ENCODE assay signal across 1 cellular context in the genomic region with DNA sequence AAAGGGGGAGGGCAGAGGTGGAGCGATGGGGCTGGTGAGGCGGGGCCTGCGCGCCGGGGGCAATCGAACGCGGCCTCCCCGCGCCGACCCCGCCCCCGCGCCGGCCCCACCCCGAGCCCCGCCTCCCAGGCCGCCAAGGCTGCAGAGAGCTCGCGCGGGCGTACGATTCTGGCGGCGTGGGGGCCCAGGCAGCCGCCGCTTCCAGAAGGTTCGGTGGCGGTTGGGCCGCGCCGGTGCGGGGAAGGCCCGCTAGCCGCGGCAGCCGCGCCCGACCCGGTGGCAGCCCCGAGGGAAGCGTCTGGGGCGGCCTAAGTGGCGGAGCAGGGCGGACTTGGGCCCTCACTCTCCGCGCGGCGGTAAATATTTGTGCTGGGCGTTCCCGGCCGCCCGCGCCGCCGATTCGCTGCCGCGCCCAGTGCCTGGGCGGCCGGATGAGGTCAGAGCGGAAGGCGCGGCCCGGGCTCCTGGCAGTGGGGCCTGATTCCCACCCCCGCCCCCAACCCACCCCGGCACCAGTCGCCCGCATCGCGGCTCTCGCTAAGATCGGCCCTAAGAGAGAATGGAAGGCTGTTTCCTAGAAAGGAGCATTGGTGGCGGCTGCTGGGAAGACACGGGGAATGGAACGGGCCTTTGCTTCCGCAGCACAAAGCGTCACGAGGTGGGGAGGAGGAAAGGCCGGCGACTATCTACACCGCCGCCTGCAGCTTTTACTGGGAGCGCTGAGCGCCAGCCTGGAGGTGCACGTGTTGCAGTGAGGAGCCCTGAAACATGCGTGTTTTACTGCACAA.
A peak's percentile ranks its signal among the peaks of the same experiment; 100 is the strongest.
TF ChIP-seq lines count a peak whose summit lies in the region.

A gene with protein sequence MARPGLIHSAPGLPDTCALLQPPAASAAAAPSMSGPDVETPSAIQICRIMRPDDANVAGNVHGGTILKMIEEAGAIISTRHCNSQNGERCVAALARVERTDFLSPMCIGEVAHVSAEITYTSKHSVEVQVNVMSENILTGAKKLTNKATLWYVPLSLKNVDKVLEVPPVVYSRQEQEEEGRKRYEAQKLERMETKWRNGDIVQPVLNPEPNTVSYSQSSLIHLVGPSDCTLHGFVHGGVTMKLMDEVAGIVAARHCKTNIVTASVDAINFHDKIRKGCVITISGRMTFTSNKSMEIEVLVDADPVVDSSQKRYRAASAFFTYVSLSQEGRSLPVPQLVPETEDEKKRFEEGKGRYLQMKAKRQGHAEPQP (minus strand): TSS at position 368 of the 788 bp plus-strand sequence. CDS start 368 bp downstream, outside the sequence.

TF ChIP-seq in HepG2, 621 proteins besides CTCF, POLR2A, EP300 and RAD21 (continued from another document and continues in another):
- TF ChIP-seq, protein P1, sequence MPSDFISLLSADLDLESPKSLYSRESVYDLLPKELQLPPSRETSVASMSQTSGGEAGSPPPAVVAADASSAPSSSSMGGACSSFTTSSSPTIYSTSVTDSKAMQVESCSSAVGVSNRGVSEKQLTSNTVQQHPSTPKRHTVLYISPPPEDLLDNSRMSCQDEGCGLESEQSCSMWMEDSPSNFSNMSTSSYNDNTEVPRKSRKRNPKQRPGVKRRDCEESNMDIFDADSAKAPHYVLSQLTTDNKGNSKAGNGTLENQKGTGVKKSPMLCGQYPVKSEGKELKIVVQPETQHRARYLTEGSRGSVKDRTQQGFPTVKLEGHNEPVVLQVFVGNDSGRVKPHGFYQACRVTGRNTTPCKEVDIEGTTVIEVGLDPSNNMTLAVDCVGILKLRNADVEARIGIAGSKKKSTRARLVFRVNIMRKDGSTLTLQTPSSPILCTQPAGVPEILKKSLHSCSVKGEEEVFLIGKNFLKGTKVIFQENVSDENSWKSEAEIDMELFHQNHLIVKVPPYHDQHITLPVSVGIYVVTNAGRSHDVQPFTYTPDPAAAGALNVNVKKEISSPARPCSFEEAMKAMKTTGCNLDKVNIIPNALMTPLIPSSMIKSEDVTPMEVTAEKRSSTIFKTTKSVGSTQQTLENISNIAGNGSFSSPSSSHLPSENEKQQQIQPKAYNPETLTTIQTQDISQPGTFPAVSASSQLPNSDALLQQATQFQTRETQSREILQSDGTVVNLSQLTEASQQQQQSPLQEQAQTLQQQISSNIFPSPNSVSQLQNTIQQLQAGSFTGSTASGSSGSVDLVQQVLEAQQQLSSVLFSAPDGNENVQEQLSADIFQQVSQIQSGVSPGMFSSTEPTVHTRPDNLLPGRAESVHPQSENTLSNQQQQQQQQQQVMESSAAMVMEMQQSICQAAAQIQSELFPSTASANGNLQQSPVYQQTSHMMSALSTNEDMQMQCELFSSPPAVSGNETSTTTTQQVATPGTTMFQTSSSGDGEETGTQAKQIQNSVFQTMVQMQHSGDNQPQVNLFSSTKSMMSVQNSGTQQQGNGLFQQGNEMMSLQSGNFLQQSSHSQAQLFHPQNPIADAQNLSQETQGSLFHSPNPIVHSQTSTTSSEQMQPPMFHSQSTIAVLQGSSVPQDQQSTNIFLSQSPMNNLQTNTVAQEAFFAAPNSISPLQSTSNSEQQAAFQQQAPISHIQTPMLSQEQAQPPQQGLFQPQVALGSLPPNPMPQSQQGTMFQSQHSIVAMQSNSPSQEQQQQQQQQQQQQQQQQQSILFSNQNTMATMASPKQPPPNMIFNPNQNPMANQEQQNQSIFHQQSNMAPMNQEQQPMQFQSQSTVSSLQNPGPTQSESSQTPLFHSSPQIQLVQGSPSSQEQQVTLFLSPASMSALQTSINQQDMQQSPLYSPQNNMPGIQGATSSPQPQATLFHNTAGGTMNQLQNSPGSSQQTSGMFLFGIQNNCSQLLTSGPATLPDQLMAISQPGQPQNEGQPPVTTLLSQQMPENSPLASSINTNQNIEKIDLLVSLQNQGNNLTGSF (CRISPR knock-in tag; IDR thresholded peaks at IDR 0.05): no peak
- TF ChIP-seq ZNF629 (CRISPR knock-in tag; conservative IDR thresholded peaks at IDR 0.05): 0 out of 2 replicates have a peak, but pooled peaks have one; percentile 8
- no peak for TF ChIP-seq ZNF660 (CRISPR knock-in tag; IDR thresholded peaks at IDR 0.05; ENCODE audit: borderline replicate concordance, low read depth)
- TF ChIP-seq, protein P2, sequence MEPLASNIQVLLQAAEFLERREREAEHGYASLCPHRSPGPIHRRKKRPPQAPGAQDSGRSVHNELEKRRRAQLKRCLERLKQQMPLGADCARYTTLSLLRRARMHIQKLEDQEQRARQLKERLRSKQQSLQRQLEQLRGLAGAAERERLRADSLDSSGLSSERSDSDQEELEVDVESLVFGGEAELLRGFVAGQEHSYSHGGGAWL (CRISPR knock-in tag; IDR thresholded peaks at IDR 0.05): peak; percentile 27
- no peak; the same call in 1 of the 2 replicates for TF ChIP-seq ZNF546 (CRISPR knock-in tag; conservative IDR thresholded peaks at IDR 0.05)
- no peak for TF ChIP-seq ZNF260 (CRISPR knock-in tag; IDR thresholded peaks at IDR 0.05; ENCODE audit: borderline replicate concordance, low read depth)
- peak; percentile 37; the same call in 1 of the 2 replicates for TF ChIP-seq FOXA3 (CRISPR knock-in tag; IDR thresholded peaks at IDR 0.05)
- TF ChIP-seq, protein P3, sequence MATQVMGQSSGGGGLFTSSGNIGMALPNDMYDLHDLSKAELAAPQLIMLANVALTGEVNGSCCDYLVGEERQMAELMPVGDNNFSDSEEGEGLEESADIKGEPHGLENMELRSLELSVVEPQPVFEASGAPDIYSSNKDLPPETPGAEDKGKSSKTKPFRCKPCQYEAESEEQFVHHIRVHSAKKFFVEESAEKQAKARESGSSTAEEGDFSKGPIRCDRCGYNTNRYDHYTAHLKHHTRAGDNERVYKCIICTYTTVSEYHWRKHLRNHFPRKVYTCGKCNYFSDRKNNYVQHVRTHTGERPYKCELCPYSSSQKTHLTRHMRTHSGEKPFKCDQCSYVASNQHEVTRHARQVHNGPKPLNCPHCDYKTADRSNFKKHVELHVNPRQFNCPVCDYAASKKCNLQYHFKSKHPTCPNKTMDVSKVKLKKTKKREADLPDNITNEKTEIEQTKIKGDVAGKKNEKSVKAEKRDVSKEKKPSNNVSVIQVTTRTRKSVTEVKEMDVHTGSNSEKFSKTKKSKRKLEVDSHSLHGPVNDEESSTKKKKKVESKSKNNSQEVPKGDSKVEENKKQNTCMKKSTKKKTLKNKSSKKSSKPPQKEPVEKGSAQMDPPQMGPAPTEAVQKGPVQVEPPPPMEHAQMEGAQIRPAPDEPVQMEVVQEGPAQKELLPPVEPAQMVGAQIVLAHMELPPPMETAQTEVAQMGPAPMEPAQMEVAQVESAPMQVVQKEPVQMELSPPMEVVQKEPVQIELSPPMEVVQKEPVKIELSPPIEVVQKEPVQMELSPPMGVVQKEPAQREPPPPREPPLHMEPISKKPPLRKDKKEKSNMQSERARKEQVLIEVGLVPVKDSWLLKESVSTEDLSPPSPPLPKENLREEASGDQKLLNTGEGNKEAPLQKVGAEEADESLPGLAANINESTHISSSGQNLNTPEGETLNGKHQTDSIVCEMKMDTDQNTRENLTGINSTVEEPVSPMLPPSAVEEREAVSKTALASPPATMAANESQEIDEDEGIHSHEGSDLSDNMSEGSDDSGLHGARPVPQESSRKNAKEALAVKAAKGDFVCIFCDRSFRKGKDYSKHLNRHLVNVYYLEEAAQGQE (IDR thresholded peaks at IDR 0.05; ENCODE audit: borderline replicate concordance in 1 of 2, low read depth in 1 of 2, low read length in 2 of 2): no peak
- TF ChIP-seq ZBTB42 (CRISPR knock-in tag; IDR thresholded peaks at IDR 0.05): no peak
- no peak for TF ChIP-seq MZF1 (CRISPR knock-in tag; IDR thresholded peaks at IDR 0.05; ENCODE audit: borderline replicate concordance)
- no peak for TF ChIP-seq ZKSCAN8 (CRISPR knock-in tag; IDR thresholded peaks at IDR 0.05; ENCODE audit: borderline replicate concordance)
- TF ChIP-seq TBL1XR1 (IDR thresholded peaks at IDR 0.05; ENCODE audit: borderline replicate concordance, low read length, partially characterized antibody): no peak
- TF ChIP-seq ZNF773 (CRISPR knock-in tag; IDR thresholded peaks at IDR 0.05; ENCODE audit: borderline replicate concordance): peak; percentile 74; the same call in 1 of the 2 replicates
- 0 out of 2 replicates have a peak, but pooled peaks have one; percentile 18 for TF ChIP-seq ZNF703 (CRISPR knock-in tag; IDR thresholded peaks at IDR 0.05; ENCODE audit: borderline replicate concordance)
- TF ChIP-seq HES4 (CRISPR knock-in tag; IDR thresholded peaks at IDR 0.05; ENCODE audit: borderline replicate concordance): peak; percentile 36; the same call in 1 of the 2 replicates
- 0 out of 2 replicates have a peak, but pooled peaks have one; percentile 26 for TF ChIP-seq ZC3H13 (CRISPR knock-in tag; IDR thresholded peaks at IDR 0.05)
- TF ChIP-seq ZSCAN9 (CRISPR knock-in tag; IDR thresholded peaks at IDR 0.05; ENCODE audit: borderline replicate concordance): no peak
- no peak for TF ChIP-seq ZNF567 (CRISPR knock-in tag; IDR thresholded peaks at IDR 0.05; ENCODE audit: borderline replicate concordance)
- peak; percentile 27; the same call in 1 of the 2 replicates for TF ChIP-seq KDM2A (CRISPR knock-in tag; IDR thresholded peaks at IDR 0.05; ENCODE audit: borderline replicate concordance, low read depth)
- TF ChIP-seq MIXL1 (CRISPR knock-in tag; IDR thresholded peaks at IDR 0.05): no peak
- TF ChIP-seq, protein P4, sequence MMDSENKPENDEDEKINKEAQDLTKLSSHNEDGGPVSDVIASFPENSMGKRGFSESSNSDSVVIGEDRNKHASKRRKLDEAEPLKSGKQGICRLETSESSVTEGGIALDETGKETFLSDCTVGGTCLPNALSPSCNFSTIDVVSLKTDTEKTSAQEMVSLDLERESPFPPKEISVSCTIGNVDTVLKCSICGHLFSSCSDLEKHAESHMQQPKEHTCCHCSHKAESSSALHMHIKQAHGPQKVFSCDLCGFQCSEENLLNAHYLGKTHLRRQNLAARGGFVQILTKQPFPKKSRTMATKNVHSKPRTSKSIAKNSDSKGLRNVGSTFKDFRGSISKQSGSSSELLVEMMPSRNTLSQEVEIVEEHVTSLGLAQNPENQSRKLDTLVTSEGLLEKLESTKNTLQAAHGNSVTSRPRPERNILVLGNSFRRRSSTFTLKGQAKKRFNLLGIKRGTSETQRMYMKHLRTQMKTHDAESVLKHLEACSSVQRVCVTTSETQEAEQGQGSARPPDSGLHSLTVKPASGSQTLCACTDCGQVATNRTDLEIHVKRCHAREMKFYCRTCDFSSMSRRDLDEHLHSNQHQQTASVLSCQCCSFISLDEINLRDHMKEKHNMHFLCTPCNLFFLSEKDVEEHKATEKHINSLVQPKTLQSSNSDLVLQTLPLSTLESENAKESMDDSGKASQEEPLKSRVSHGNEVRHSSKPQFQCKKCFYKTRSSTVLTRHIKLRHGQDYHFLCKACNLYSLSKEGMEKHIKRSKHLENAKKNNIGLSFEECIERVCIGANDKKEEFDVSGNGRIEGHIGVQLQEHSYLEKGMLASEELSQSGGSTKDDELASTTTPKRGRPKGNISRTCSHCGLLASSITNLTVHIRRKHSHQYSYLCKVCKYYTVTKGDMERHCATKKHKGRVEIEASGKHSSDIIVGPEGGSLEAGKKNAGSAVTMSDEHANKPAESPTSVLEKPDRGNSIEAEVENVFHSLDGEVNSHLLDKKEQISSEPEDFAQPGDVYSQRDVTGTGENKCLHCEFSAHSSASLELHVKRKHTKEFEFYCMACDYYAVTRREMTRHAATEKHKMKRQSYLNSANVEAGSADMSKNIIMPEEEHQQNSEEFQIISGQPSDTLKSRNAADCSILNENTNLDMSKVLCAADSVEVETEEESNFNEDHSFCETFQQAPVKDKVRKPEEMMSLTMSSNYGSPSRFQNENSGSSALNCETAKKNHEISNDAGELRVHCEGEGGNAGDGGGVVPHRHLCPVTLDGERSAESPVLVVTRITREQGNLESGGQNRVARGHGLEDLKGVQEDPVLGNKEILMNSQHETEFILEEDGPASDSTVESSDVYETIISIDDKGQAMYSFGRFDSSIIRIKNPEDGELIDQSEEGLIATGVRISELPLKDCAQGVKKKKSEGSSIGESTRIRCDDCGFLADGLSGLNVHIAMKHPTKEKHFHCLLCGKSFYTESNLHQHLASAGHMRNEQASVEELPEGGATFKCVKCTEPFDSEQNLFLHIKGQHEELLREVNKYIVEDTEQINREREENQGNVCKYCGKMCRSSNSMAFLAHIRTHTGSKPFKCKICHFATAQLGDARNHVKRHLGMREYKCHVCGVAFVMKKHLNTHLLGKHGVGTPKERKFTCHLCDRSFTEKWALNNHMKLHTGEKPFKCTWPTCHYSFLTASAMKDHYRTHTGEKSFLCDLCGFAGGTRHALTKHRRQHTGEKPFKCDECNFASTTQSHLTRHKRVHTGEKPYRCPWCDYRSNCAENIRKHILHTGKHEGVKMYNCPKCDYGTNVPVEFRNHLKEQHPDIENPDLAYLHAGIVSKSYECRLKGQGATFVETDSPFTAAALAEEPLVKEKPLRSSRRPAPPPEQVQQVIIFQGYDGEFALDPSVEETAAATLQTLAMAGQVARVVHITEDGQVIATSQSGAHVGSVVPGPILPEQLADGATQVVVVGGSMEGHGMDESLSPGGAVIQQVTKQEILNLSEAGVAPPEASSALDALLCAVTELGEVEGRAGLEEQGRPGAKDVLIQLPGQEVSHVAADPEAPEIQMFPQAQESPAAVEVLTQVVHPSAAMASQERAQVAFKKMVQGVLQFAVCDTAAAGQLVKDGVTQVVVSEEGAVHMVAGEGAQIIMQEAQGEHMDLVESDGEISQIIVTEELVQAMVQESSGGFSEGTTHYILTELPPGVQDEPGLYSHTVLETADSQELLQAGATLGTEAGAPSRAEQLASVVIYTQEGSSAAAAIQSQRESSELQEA (CRISPR knock-in tag; IDR thresholded peaks at IDR 0.05; ENCODE audit: not compliant biosample characterization): peak; percentile 25
- peak; percentile 78; the same call in 1 of the 2 replicates for TF ChIP-seq ZNF607 (CRISPR knock-in tag; IDR thresholded peaks at IDR 0.05; ENCODE audit: borderline replicate concordance)
- no peak for TF ChIP-seq MBD4 (IDR thresholded peaks at IDR 0.05; ENCODE audit: borderline replicate concordance, low read length)
- TF ChIP-seq, protein P5, sequence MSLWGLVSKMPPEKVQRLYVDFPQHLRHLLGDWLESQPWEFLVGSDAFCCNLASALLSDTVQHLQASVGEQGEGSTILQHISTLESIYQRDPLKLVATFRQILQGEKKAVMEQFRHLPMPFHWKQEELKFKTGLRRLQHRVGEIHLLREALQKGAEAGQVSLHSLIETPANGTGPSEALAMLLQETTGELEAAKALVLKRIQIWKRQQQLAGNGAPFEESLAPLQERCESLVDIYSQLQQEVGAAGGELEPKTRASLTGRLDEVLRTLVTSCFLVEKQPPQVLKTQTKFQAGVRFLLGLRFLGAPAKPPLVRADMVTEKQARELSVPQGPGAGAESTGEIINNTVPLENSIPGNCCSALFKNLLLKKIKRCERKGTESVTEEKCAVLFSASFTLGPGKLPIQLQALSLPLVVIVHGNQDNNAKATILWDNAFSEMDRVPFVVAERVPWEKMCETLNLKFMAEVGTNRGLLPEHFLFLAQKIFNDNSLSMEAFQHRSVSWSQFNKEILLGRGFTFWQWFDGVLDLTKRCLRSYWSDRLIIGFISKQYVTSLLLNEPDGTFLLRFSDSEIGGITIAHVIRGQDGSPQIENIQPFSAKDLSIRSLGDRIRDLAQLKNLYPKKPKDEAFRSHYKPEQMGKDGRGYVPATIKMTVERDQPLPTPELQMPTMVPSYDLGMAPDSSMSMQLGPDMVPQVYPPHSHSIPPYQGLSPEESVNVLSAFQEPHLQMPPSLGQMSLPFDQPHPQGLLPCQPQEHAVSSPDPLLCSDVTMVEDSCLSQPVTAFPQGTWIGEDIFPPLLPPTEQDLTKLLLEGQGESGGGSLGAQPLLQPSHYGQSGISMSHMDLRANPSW (CRISPR knock-in tag; IDR thresholded peaks at IDR 0.05; ENCODE audit: borderline replicate concordance): 0 out of 2 replicates have a peak, but pooled peaks have one; percentile 38
- TF ChIP-seq ZNF761 (CRISPR knock-in tag; conservative IDR thresholded peaks at IDR 0.05): no peak
- TF ChIP-seq ZSCAN29 (CRISPR knock-in tag; conservative IDR thresholded peaks at IDR 0.05): no peak
- no peak for TF ChIP-seq ZNF101 (CRISPR knock-in tag; IDR thresholded peaks at IDR 0.05; ENCODE audit: borderline replicate concordance, low read depth)
- TF ChIP-seq ESRRA (CRISPR knock-in tag; IDR thresholded peaks at IDR 0.05; ENCODE audit: low read depth): peak; percentile 50; the same call in 1 of the 2 replicates
- TF ChIP-seq ZBTB3 (CRISPR knock-in tag; IDR thresholded peaks at IDR 0.05; ENCODE audit: borderline replicate concordance, low read depth): no peak
- TF ChIP-seq POLR2AphosphoS2 (IDR thresholded peaks at IDR 0.05; ENCODE audit: low read depth, low read length): no peak
